23 cellular contexts compared by ENCODE assay signal in genomic region chr1:72636636-72637035, GRCh38.
DNase-seq lines count a peak whose midpoint lies in the region; ATAC-seq and TF ChIP-seq lines count a peak whose summit lies in the region.
"Had no signal": no experiment of that assay in that cellular context is flagged by ENCODE, and none has a peak within 500 bp of the region (broad histone marks: within the 10 kb centered on the region; RNA-seq: fewer than 3 reads in every experiment).

No MANE protein-coding gene starts in this region.

- no peak overlapping the region for H2BK5ac ChIP-seq in neuronal stem cell (ENCODE audit: low read length)

- H3K14ac ChIP-seq in neuronal stem cell (ENCODE audit: low read length), result no peak overlapping the region

- H3K27me3 ChIP-seq in neuronal stem cell (ENCODE audit: control insufficient read depth in 3 of 3, insufficient read depth in 3 of 3, low read depth in 1 of 3, low read length in 3 of 3), result no peaks in the 10 kb centered on the region
- no peaks in the 10 kb centered on the region for H3K27me3 ChIP-seq in BE2C
- H3K27me3 ChIP-seq: ascending aorta, dorsolateral prefrontal cortex, tibial artery had no signal

- no peak overlapping the region for H3K23ac ChIP-seq in neuronal stem cell (ENCODE audit: low read depth, low read length, poor library complexity)

- H3K4me2 ChIP-seq in neuronal stem cell (ENCODE audit: insufficient read depth, low read length, poor library complexity, severe bottlenecking), result no peak overlapping the region
- H3K4me2 ChIP-seq: PC-9 had no signal

- H3K9me3 ChIP-seq in neuronal stem cell (replicated peaks in 1 of 2; ENCODE audit: control insufficient read depth in 2 of 2, insufficient read depth in 1 of 2, low read depth in 1 of 2, low read length in 2 of 2) (peaks cover 0 to 9% of the 10 kb centered on the region in 2 donors), BE2C (no peaks in the 10 kb centered on the region)
- H3K9me3 ChIP-seq: tibial artery had no signal

- no peak overlapping the region for H4K91ac ChIP-seq in neuronal stem cell (ENCODE audit: low read depth, low read length, poor library complexity)

- H3K4ac ChIP-seq in neuronal stem cell (ENCODE audit: low read length), result no peak overlapping the region

- no peak overlapping the region for H4K8ac ChIP-seq in neuronal stem cell (ENCODE audit: low read depth, low read length)

- H2BK15ac ChIP-seq in neuronal stem cell (ENCODE audit: low read length), result no peak overlapping the region

- no peak overlapping the region for H3K18ac ChIP-seq in neuronal stem cell (ENCODE audit: low read length)

- H3K36me3 ChIP-seq in neuronal stem cell (replicated peaks in 1 of 2; ENCODE audit: control insufficient read depth in 2 of 2, insufficient read depth in 2 of 2, low read length in 2 of 2), result no peaks in the 10 kb centered on the region
- H3K36me3 ChIP-seq in BE2C, result no peaks in the 10 kb centered on the region
- H3K36me3 ChIP-seq: ascending aorta, tibial artery had no signal

- no peak overlapping the region for H2AK5ac ChIP-seq in neuronal stem cell (ENCODE audit: low read depth, low read length)

- H3K4me3 ChIP-seq in neuronal stem cell (ENCODE audit: low read length in 2 of 2) (no peak overlapping the region), BE2C (ENCODE audit: low read depth, low read length) (no peak overlapping the region)
- H3K4me3 ChIP-seq: ascending aorta, dorsolateral prefrontal cortex, PC-9, tibial artery had no signal

- H2BK120ac ChIP-seq in neuronal stem cell (ENCODE audit: low read depth, low read length), result no peak overlapping the region

- TF ChIP-seq CTCF in BE2C (IDR thresholded peaks at IDR 0.05; ENCODE audit: low read depth, low read length), result no peak

- WGBS in neuronal stem cell (ENCODE audit: extremely low coverage in 2 of 2, insufficient read length in 2 of 2, insufficient replicate concordance in 1 of 2), 2 donors, result no CpG with 5 or more reads among the region's 2 CpGs

- H3K4me1 ChIP-seq in neuronal stem cell (ENCODE audit: control insufficient read depth in 2 of 2, insufficient read depth in 1 of 2, low read depth in 1 of 2, low read length in 2 of 2), result peaks cover 3 to 18% of the 10 kb centered on the region in 2 donors
- no peaks in the 10 kb centered on the region for H3K4me1 ChIP-seq in BE2C
- H3K4me1 ChIP-seq: ascending aorta had no signal

- H2BK12ac ChIP-seq in neuronal stem cell (ENCODE audit: low read length), result no peak overlapping the region

- no peak overlapping the region for H3K9ac ChIP-seq in neuronal stem cell (ENCODE audit: low read depth, low read length, poor library complexity)

- peak overlapping the region; percentile 42 for H2AFZ ChIP-seq in neuronal stem cell (ENCODE audit: low read length)
- H2AFZ ChIP-seq: PC-9 had no signal

- H3K79me1 ChIP-seq in neuronal stem cell (ENCODE audit: low read depth, low read length), result no peaks in the 10 kb centered on the region

- no peak for ATAC-seq in HG03442 (IDR thresholded peaks at IDR 0.05; ENCODE audit: unreplicated experiment)
- ATAC-seq: natural killer cell; stimulated activated effector memory CD8-positive, alpha-beta T cell treated with anti-CD3 and anti-CD28 coated beads, Interleukin-12 subunit alpha, Interleukin-12 subunit beta, amount 100 ng/mL, for 72 hours had no signal

- no peak overlapping the region for H3K27ac ChIP-seq in neuronal stem cell (replicated peaks; ENCODE audit: low read length)
- H3K27ac ChIP-seq: ascending aorta, PC-9, tibial artery had no signal

- DNase-seq in HT1080 (ENCODE audit: low read depth), result peak; percentile 26
- DNase-seq in NCI-H345 (lab: John Stamatoyannopoulos, UW), result peak; percentile 72
- peak; percentile 49 for DNase-seq in cerebellum (ENCODE audit: low spot score)
- no peak for DNase-seq in neuronal stem cell (ENCODE audit: low spot score)
- DNase-seq in BE2C, result no peak
- no peak for DNase-seq in foreskin melanocyte
- no peak for DNase-seq in GDM1 (lab: John Stamatoyannopoulos, UW)
- DNase-seq: activated CD4-positive, alpha-beta T cell treated with anti-CD3 and anti-CD28 coated beads, Interleukin-2, amount 10 ng/mL, durations not matched to agents 24 days and 14 days; activated naive CD4-positive, alpha-beta T cell; GOT3; islet precursor cell; KG1; mammary epithelial cell; natural killer cell; NCI-H1436 treated with DMSO at 0.1 percent for 48 hours; NCI-H526; PC-9; stimulated activated CD4-positive, alpha-beta T cell treated with anti-CD3 and anti-CD28 coated beads, Interleukin-12 subunit alpha, Interleukin-12 subunit beta, amount 100 ng/mL, for 4 hours; tibial artery had no signal

Comparison
In these comparisons a context has a peak if more than half of its experiments do, and no peak if none do; other contexts are left out.
1. DNase-seq: peak in HT1080 (single experiment), NCI-H345 (single experiment) and cerebellum (single experiment); none in neuronal stem cell (single experiment), BE2C (single experiment), foreskin melanocyte (single experiment) and GDM1 (single experiment).